ENCODE assay signal across 26 cellular contexts in genomic region chr6:159460476-159460875, GRCh38.
"Had no signal": no experiment of that assay in that cellular context is flagged by ENCODE, and none has a peak within 500 bp of the region (broad histone marks: within the 10 kb centered on the region; RNA-seq: fewer than 3 reads in every experiment).

No MANE protein-coding gene starts in this region.

- H3K27ac ChIP-seq: left ventricle myocardium inferior, neural progenitor cell, ovary, right atrium auricular region, right lobe of liver, upper lobe of left lung, vagina had no signal

- H3K27me3 ChIP-seq: neural progenitor cell, ovary, right atrium auricular region, right lobe of liver, tibial nerve, upper lobe of left lung, vagina had no signal

- H3K4me2 ChIP-seq: neural progenitor cell, smooth muscle cell had no signal

- H3K36me3 Mint-ChIP-seq: immature natural killer cell; naive thymus-derived CD4-positive, alpha-beta T cell; neural progenitor cell; stimulated activated memory B cell treated with anti-CD40 and anti-IgM and Interleukin-4, amounts not matched to agents 10 μg/mL and 1 μg/mL and 100 μg/mL, for 72 hours had no signal

- H3K36me3 ChIP-seq: left ventricle myocardium inferior, neural progenitor cell, ovary, right atrium auricular region, right lobe of liver, tibial nerve, upper lobe of left lung, vagina had no signal

- H3K4me1 ChIP-seq: left ventricle myocardium inferior, neural progenitor cell, right atrium auricular region, right lobe of liver, upper lobe of left lung, vagina had no signal

- H3K27ac Mint-ChIP-seq: immature natural killer cell; naive thymus-derived CD4-positive, alpha-beta T cell; nephron progenitor cell; neural progenitor cell; progenitor cell of endocrine pancreas; stimulated activated memory B cell treated with anti-CD40 and anti-IgM and Interleukin-4, amounts not matched to agents 10 μg/mL and 1 μg/mL and 100 μg/mL, for 72 hours had no signal

- H3K9me3 ChIP-seq: mucosa of descending colon, ovary, right atrium auricular region, right lobe of liver, tibial nerve, upper lobe of left lung, vagina had no signal

- ATAC-seq: mucosa of descending colon; naive thymus-derived CD4-positive, alpha-beta T cell; right lobe of liver; stimulated activated memory B cell treated with anti-CD40 and anti-IgM and Interleukin-4, amounts not matched to agents 10 μg/mL and 1 μg/mL and 100 μg/mL, for 72 hours; stimulated activated naive CD8-positive, alpha-beta T cell treated with anti-CD3 and anti-CD28 coated beads, Interleukin-15, amount 100 ng/mL, for 72 hours had no signal

- H3K4me3 Mint-ChIP-seq: immature natural killer cell; naive thymus-derived CD4-positive, alpha-beta T cell; nephron progenitor cell; neural progenitor cell; stimulated activated memory B cell treated with anti-CD40 and anti-IgM and Interleukin-4, amounts not matched to agents 10 μg/mL and 1 μg/mL and 100 μg/mL, for 72 hours; stimulated activated naive CD8-positive, alpha-beta T cell treated with anti-CD3 and anti-CD28 coated beads, Interleukin-15, amount 100 ng/mL, for 72 hours had no signal

- DNase-seq: hypothalamus; immature natural killer cell; left ventricle myocardium inferior; midbrain; mucosa of descending colon; naive thymus-derived CD4-positive, alpha-beta T cell; nephron progenitor cell; ovary; right lobe of liver; stimulated activated CD4-positive, alpha-beta T cell treated with anti-CD3 and anti-CD28 coated beads, Interleukin-1b, Interleukin-23, amount 100 ng/mL, for 48 hours; stimulated activated CD4-positive, alpha-beta T cell treated with anti-CD3 and anti-CD28 coated beads, Interleukin-2, amount 100 ng/mL, for 48 hours; stimulated activated CD4-positive, alpha-beta T cell treated with anti-CD3 and anti-CD28 coated beads, Interleukin-4, amount 100 ng/mL, for 4 hours; stimulated activated CD8-positive, alpha-beta memory T cell treated with anti-CD3 and anti-CD28 coated beads, Interleukin-4, amount 100 ng/mL, for 48 hours; stimulated activated naive CD4-positive, alpha-beta T cell treated with Interleukin-2 at 50 U/mL for 16 hours; stimulated activated naive CD8-positive, alpha-beta T cell treated with anti-CD3 and anti-CD28 coated beads, Interleukin-15, amount 100 ng/mL, for 72 hours; substantia nigra; upper lobe of left lung had no signal

- H3K4me3 ChIP-seq: left ventricle myocardium inferior, lung, mucosa of descending colon, neural progenitor cell, ovary, right atrium auricular region, right lobe of liver, smooth muscle cell, tibial nerve, upper lobe of left lung, vagina had no signal

- FAIRE-seq: islet of Langerhans had no signal

- H3K9me3 Mint-ChIP-seq: stimulated activated naive CD8-positive, alpha-beta T cell treated with anti-CD3 and anti-CD28 coated beads, Interleukin-15, amount 100 ng/mL, for 72 hours had no signal

- H3K9ac ChIP-seq: neural progenitor cell had no signal

- H2AFZ ChIP-seq: neural progenitor cell had no signal

- H3K4me1 Mint-ChIP-seq: immature natural killer cell; naive thymus-derived CD4-positive, alpha-beta T cell; neural progenitor cell; stimulated activated memory B cell treated with anti-CD40 and anti-IgM and Interleukin-4, amounts not matched to agents 10 μg/mL and 1 μg/mL and 100 μg/mL, for 72 hours; stimulated activated naive CD8-positive, alpha-beta T cell treated with anti-CD3 and anti-CD28 coated beads, Interleukin-15, amount 100 ng/mL, for 72 hours had no signal
